In genomic region chr9:84480071-84480470, GRCh38 we compare ENCODE assay signal across 28 cellular contexts.
"Had no signal": no experiment of that assay in that cellular context is flagged by ENCODE, and none has a peak within 500 bp of the region (broad histone marks: within the 10 kb centered on the region; RNA-seq: fewer than 3 reads in every experiment).

No MANE protein-coding gene starts in this region.

- H3K4me3 Mint-ChIP-seq: dendritic cell treated with granulocyte-macrophage colony-stimulating factor and Interleukin-4, amounts not matched to agents 40 ng/mL and 50 ng/mL, for 4 days; effector memory CD8-positive, alpha-beta T cell; endodermal cell; mesothelial cell of epicardium; naive B cell had no signal

- H3K27ac ChIP-seq: colonic mucosa, epithelial cell of prostate, esophagus squamous epithelium, gastrocnemius medialis, heart right ventricle, left lung, lower lobe of right lung had no signal

- ATAC-seq: effector memory CD8-positive, alpha-beta T cell; esophagus mucosa; gastrocnemius medialis; heart right ventricle; left cardiac atrium; left lung; left ventricle myocardium superior; lower lobe of right lung; mucosa of descending colon had no signal

- FAIRE-seq: endometrium, islet of Langerhans, keratinocyte had no signal

- DNase-seq: colonic mucosa; cortex of kidney; effector CD8-positive, alpha-beta T cell; effector memory CD8-positive, alpha-beta T cell; endodermal cell; erythroblast; esophagus squamous epithelium; foreskin fibroblast; foreskin melanocyte; gastrocnemius medialis; glutamatergic neuron; head of caudate nucleus; heart right ventricle; hippocampal formation; left cardiac atrium; left lung; left ventricle myocardium superior; lower lobe of right lung; mesenchymal stem cell; mucosa of descending colon; naive B cell had no signal

- H3K4me3 ChIP-seq: colonic mucosa, esophagus squamous epithelium, gastrocnemius medialis, heart right ventricle, left lung, lower lobe of right lung, mucosa of descending colon had no signal

- H3K36me3 Mint-ChIP-seq: mesothelial cell of epicardium, naive B cell had no signal

- H3K27ac Mint-ChIP-seq: dendritic cell treated with granulocyte-macrophage colony-stimulating factor and Interleukin-4, amounts not matched to agents 40 ng/mL and 50 ng/mL, for 4 days; effector memory CD8-positive, alpha-beta T cell; endodermal cell; mesothelial cell of epicardium had no signal

- H3K4me1 ChIP-seq: colonic mucosa, gastrocnemius medialis, left lung, lower lobe of right lung had no signal

- H3K36me3 ChIP-seq: colonic mucosa, esophagus squamous epithelium, gastrocnemius medialis, heart right ventricle, left lung, lower lobe of right lung had no signal

- H3K9me3 Mint-ChIP-seq: effector memory CD8-positive, alpha-beta T cell; endodermal cell had no signal

- H3K27me3 Mint-ChIP-seq: dendritic cell treated with granulocyte-macrophage colony-stimulating factor and Interleukin-4, amounts not matched to agents 40 ng/mL and 50 ng/mL, for 4 days; naive B cell had no signal

- H3K27me3 ChIP-seq: colonic mucosa, esophagus squamous epithelium, gastrocnemius medialis, heart right ventricle, left lung had no signal

- H3K4me1 Mint-ChIP-seq: naive B cell had no signal
